Comparison of ENCODE assay signal across 8 cellular contexts in genomic region chr22:42607641-42608040, GRCh38. TPM values are rescaled to one million over a fixed set of nuclear protein-coding genes. Genes with fewer than 3 reads are reported as not detected.
A peak's percentile ranks its signal among the peaks of the same experiment; 100 is the strongest.
DNase-seq lines count a peak whose midpoint lies in the region; ATAC-seq and TF ChIP-seq lines count a peak whose summit lies in the region.
"Not testable (repeated sequence)": the region's sequence is repeated elsewhere in the genome, so short reads cannot be mapped to it uniquely, and the experiment has no call there.
"Had no signal": no experiment of that assay in that cellular context is flagged by ENCODE, and none has a peak within 500 bp of the region (broad histone marks: within the 10 kb centered on the region; RNA-seq: fewer than 3 reads in every experiment).

No MANE protein-coding gene starts in this region.

- TF ChIP-seq EP300 in esophagus muscularis mucosa (IDR thresholded peaks at IDR 0.05); upper lobe of left lung (IDR thresholded peaks at IDR 0.05): not testable (repeated sequence)

- not testable (repeated sequence) for ATAC-seq in T-helper 17 cell; left lung; upper lobe of left lung (ENCODE audit: low FRiP score in 2 of 2)

- not testable (repeated sequence) for H4K12ac ChIP-seq in trophoblast cell (ENCODE audit: low read depth, low read length)

- not testable (repeated sequence) for H3K14ac ChIP-seq in trophoblast cell (ENCODE audit: low read length)

- not testable (repeated sequence) for H3K4me3 ChIP-seq in esophagus muscularis mucosa; left lung; trophoblast cell (ENCODE audit: low read depth, low read length); upper lobe of left lung

- H3K4me1 ChIP-seq in esophagus muscularis mucosa (peaks cover 69 to 85% (median 82%) of the 10 kb centered on the region in 4 donors), left lung (peaks cover 42 to 77% of the 10 kb centered on the region in 2 donors), trophoblast cell (ENCODE audit: control insufficient read depth in 1 of 2, insufficient read depth in 2 of 2, low read length in 2 of 2) (peaks cover 12 to 22% of the 10 kb centered on the region in 2 experiments), upper lobe of left lung (peaks cover 64 to 85% (median 71%) of the 10 kb centered on the region in 4 donors)

- H3K27me3 ChIP-seq in esophagus muscularis mucosa; left lung; trophoblast cell (ENCODE audit: insufficient read depth, low read length); upper lobe of left lung: not testable (repeated sequence)

- H2BK120ac ChIP-seq in trophoblast cell (ENCODE audit: insufficient read depth, low read length, poor library complexity): not testable (repeated sequence)

- not testable (repeated sequence) for TF ChIP-seq POLR2A in esophagus muscularis mucosa (IDR thresholded peaks at IDR 0.05; ENCODE audit: low read depth); upper lobe of left lung (IDR thresholded peaks at IDR 0.05)

- H3K79me1 ChIP-seq in trophoblast cell (ENCODE audit: low read length): not testable (repeated sequence)

- peaks cover 27% of the 10 kb centered on the region for H3K79me2 ChIP-seq in trophoblast cell (ENCODE audit: control insufficient read depth, insufficient read depth, low read length, poor library complexity)

- H3K27ac ChIP-seq in caudate nucleus (ENCODE audit: low read depth, low read length): peak overlapping the region; percentile 97
- H3K27ac ChIP-seq in esophagus muscularis mucosa (replicated peaks in 1 of 4): peak overlapping the region in 3 of 4 donors; percentile 38 to 74 (median 50)
- H3K27ac ChIP-seq in left lung: peak overlapping the region; percentile 26 to 28
- H3K27ac ChIP-seq in trophoblast cell (ENCODE audit: low read depth, low read length): not testable (repeated sequence)
- peak overlapping the region; percentile 9 to 98 (median 74) for H3K27ac ChIP-seq in upper lobe of left lung

- not testable (repeated sequence) for H2BK5ac ChIP-seq in trophoblast cell (ENCODE audit: low read depth, low read length, poor library complexity)

- not testable (repeated sequence) for H2BK12ac ChIP-seq in trophoblast cell (ENCODE audit: low read length)

- intact Hi-C loops in esophagus muscularis mucosa (cut with DNase I); left lung (cut with DNase I): not testable (repeated sequence)

- not testable (repeated sequence) for H2AK5ac ChIP-seq in trophoblast cell (ENCODE audit: low read length)

- H3K27ac Mint-ChIP-seq in T-helper 17 cell: peak overlapping the region; percentile 57

- not testable (repeated sequence) for H3K9me3 ChIP-seq in T-helper 17 cell (ENCODE audit: control insufficient read depth, low read length, poor library complexity, severe bottlenecking); esophagus muscularis mucosa; left lung; trophoblast cell (ENCODE audit: insufficient read depth, low read depth, low read length); upper lobe of left lung

- H2AFZ ChIP-seq in trophoblast cell (ENCODE audit: insufficient read depth, low read length, poor library complexity): not testable (repeated sequence)

- 81% methylated on average over 9 of the region's 31 CpGs for WGBS in esophagus muscularis mucosa
- WGBS in trophoblast cell (ENCODE audit: extremely low coverage, insufficient coverage, insufficient read length): no CpG with 5 or more reads among the region's 31 CpGs
- 85 to 90% methylated on average over 9 to 31 of the region's 31 CpGs for WGBS in upper lobe of left lung, 2 donors

- H3K4me1 Mint-ChIP-seq in T-helper 17 cell: peaks cover 35% of the 10 kb centered on the region

- H3K36me3 ChIP-seq in esophagus muscularis mucosa (peaks cover 4 to 39% (median 25%) of the 10 kb centered on the region in 4 donors), left lung (peaks cover 0 to 45% of the 10 kb centered on the region in 2 donors), trophoblast cell (ENCODE audit: control insufficient read depth in 1 of 2, insufficient read depth in 2 of 2, low read length in 2 of 2) (peaks cover 9 to 39% of the 10 kb centered on the region in 2 experiments), upper lobe of left lung (peaks cover 0 to 21% (median 5%) of the 10 kb centered on the region in 4 donors)

- not testable (repeated sequence) for H3K4me2 ChIP-seq in trophoblast cell (ENCODE audit: low read length)

- not testable (repeated sequence) for H3K18ac ChIP-seq in trophoblast cell (ENCODE audit: low read length)

- TF ChIP-seq CTCF in esophagus muscularis mucosa (IDR thresholded peaks at IDR 0.05); left lung (IDR thresholded peaks at IDR 0.05); upper lobe of left lung (IDR thresholded peaks at IDR 0.05): not testable (repeated sequence)

- not testable (repeated sequence) for H4K8ac ChIP-seq in trophoblast cell (ENCODE audit: low read depth, low read length)

- H3K23ac ChIP-seq in trophoblast cell (ENCODE audit: low read length): not testable (repeated sequence)

- H3K27me3 Mint-ChIP-seq in T-helper 17 cell: not testable (repeated sequence)

- H3K4ac ChIP-seq in trophoblast cell (ENCODE audit: low read depth, low read length): peak overlapping the region; percentile 60

- not testable (repeated sequence) for DNase-seq in T-helper 17 cell; caudate nucleus (lab: John Stamatoyannopoulos, UW); esophagus muscularis mucosa (ENCODE audit: extremely low spot score); trophoblast cell
- DNase-seq in left lung: peak in 1 of 2 donors; percentile 69
- peak in 1 of 2 donors; percentile 80 for DNase-seq in upper lobe of left lung

- not testable (repeated sequence) for H3K9ac ChIP-seq in trophoblast cell (ENCODE audit: low read length)

- H3K4me3 Mint-ChIP-seq in T-helper 17 cell: not testable (repeated sequence)

- not testable (repeated sequence) for H4K91ac ChIP-seq in trophoblast cell (ENCODE audit: low read depth, low read length)

- not testable (repeated sequence) for H3K36me3 Mint-ChIP-seq in T-helper 17 cell (ENCODE audit: low read depth)

RNA-seq across cellular contexts. Expression of gene POLDIP3, which starts 7.0 kb away (rescaled TPM):
- total RNA-seq in T-helper 17 cell (10 to 100 TPM; 70.3 to 71.2 TPM), esophagus muscularis mucosa (10 to 100 TPM; 30.6 to 47.6 (median 39.6) TPM), left lung (10 to 100 TPM; 56.6 to 61.6 TPM), upper lobe of left lung (10 to 100 TPM; 38.0 to 74.5 (median 55.6) TPM)
- polyA plus RNA-seq in trophoblast cell (2013): 43.3 and 46.1 TPM in 2 replicates

RNA-seq across cellular contexts. Expression of gene ATP5MGL, which starts 32.8 kb away (rescaled TPM):
- total RNA-seq in T-helper 17 cell (1 to 10 TPM; 3.9 to 4.5 TPM), esophagus muscularis mucosa (not detected), left lung (1 to 10 TPM in 1 of 2 donors, under 1 TPM in 1; 0.60 to 1.2 TPM), upper lobe of left lung (1 to 10 TPM in 1 of 6 donors, under 1 TPM in 2, not detected in 3; 0.44 to 1.2 (median 0.78) TPM)
- not detected in 2 replicates for polyA plus RNA-seq in trophoblast cell (2013)
- polyA plus RNA-seq: BJ had no signal

RNA-seq across cellular contexts. Expression of gene CYB5R3, which starts 41.6 kb away (rescaled TPM):
- total RNA-seq in T-helper 17 cell: 10 to 100 TPM; 44.8 to 80.7 TPM
- total RNA-seq in esophagus muscularis mucosa: 100 to 1,000 TPM; 154 to 287 (median 221) TPM
- 100 to 1,000 TPM; 250 to 265 TPM for total RNA-seq in left lung
- 155 and 156 TPM in 2 replicates for polyA plus RNA-seq in trophoblast cell (2013)
- 100 to 1,000 TPM in 5 of 6 donors, 10 to 100 TPM in 1; 79.6 to 265 (median 220) TPM for total RNA-seq in upper lobe of left lung

RNA-seq across cellular contexts. Expression of gene SERHL2, which starts 53.9 kb away (rescaled TPM):
- total RNA-seq in T-helper 17 cell (under 1 TPM; 0.34 to 0.40 TPM), esophagus muscularis mucosa (1 to 10 TPM; 3.1 to 9.1 (median 5.0) TPM), left lung (1 to 10 TPM; 2.1 to 3.0 TPM), upper lobe of left lung (1 to 10 TPM in 5 of 6 donors, not detected in 1; 1.1 to 4.9 (median 2.2) TPM)
- polyA plus RNA-seq in trophoblast cell (2013): 7.1 and 7.2 TPM in 2 replicates
- total RNA-seq: H1 had no signal
